Comparison of ENCODE assay signal across 8 cellular contexts in genomic region chr1:117605811-117606607, GRCh38. TPM values are rescaled to one million over a fixed set of nuclear protein-coding genes. Genes with fewer than 3 reads are reported as not detected.
DNase-seq lines count a peak whose midpoint lies in the region; ATAC-seq and TF ChIP-seq lines count a peak whose summit lies in the region.

Gene TENT5C (plus strand): TSS chr1:117606048. CDS start chr1:117622869, 16,821 bp downstream.

- no peak within 1 kb of the TSS for H3K27ac ChIP-seq in H9 (ENCODE audit: insufficient read length, low read depth, low read length)

- no peaks in the 10 kb centered on the region for H3K79me1 ChIP-seq in H9 (ENCODE audit: insufficient read depth, low read depth, low read length, poor library complexity, severe bottlenecking)

- ATAC-seq in stimulated activated naive CD8-positive, alpha-beta T cell treated with anti-CD3 and anti-CD28 coated beads, Interleukin-15, Interleukin-2, amounts not matched to agents 100 U/mL and 50 U/mL, for 24 hours, result peak; percentile 94

- H2BK120ac ChIP-seq in H9 (ENCODE audit: low read depth, low read length, poor library complexity, severe bottlenecking), result no peak within 1 kb of the TSS

- peak within 1 kb of the TSS; percentile 94 for H2AFZ ChIP-seq in H9 (ENCODE audit: low read length)

- H3T11ph ChIP-seq in H9 (ENCODE audit: low read length), result no peak within 1 kb of the TSS

- H3K4me3 Mint-ChIP-seq in H9, result peak within 1 kb of the TSS; percentile 87 to 90
- peak within 1 kb of the TSS; percentile 95 for H3K4me3 Mint-ChIP-seq in nephron progenitor cell

- no peak within 1 kb of the TSS for H4K5ac ChIP-seq in H9 (ENCODE audit: insufficient read length, low read depth, low read length)

- no peak within 1 kb of the TSS for H4K8ac ChIP-seq in H9 (replicated peaks; ENCODE audit: insufficient read length, low read depth, low read length)

- TF ChIP-seq CTCF in H9 (conservative IDR thresholded peaks at IDR 0.05), result no peak
- peak; percentile 10 for TF ChIP-seq CTCF in fibroblast of villous mesenchyme (IDR thresholded peaks at IDR 0.05; ENCODE audit: insufficient read depth, low read depth, low read length)
- TF ChIP-seq CTCF in nephron progenitor cell (IDR thresholded peaks at IDR 0.05), result no peak

- in situ Hi-C loops in G401 (cut with HindIII; ENCODE audit: low sequenced_read_pairs), result no loop called here

- H3K4me1 Mint-ChIP-seq in H9 (peaks cover 21 to 29% of the 10 kb centered on the region in 2 experiments), nephron progenitor cell (peaks cover 37% of the 10 kb centered on the region)

- no peak within 1 kb of the TSS for H3K56ac ChIP-seq in H9 (ENCODE audit: insufficient read length, low read depth, low read length)

- H2AK5ac ChIP-seq in H9 (ENCODE audit: insufficient read length, low read length), result no peak within 1 kb of the TSS

- no peak within 1 kb of the TSS for H3K18ac ChIP-seq in H9 (ENCODE audit: insufficient read length, low read depth, low read length)

- no peaks in the 10 kb centered on the region for H3K4me1 ChIP-seq in H9 (ENCODE audit: insufficient read depth, low read length)

- no peaks in the 10 kb centered on the region for H3K79me2 ChIP-seq in H9 (ENCODE audit: insufficient read depth, low read length)

- H2BK15ac ChIP-seq in H9 (ENCODE audit: low read depth, low read length), result no peak within 1 kb of the TSS

- H3K27me3 Mint-ChIP-seq in H9 (ENCODE audit: low read depth), result peaks cover 77% of the 10 kb centered on the region
- H3K27me3 Mint-ChIP-seq in nephron progenitor cell (ENCODE audit: low read depth, poor library complexity), result peaks cover 56% of the 10 kb centered on the region

- peak within 1 kb of the TSS; percentile 95 for H3K4me3 ChIP-seq in fibroblast of villous mesenchyme (ENCODE audit: low read depth, low read length)

- no peak within 1 kb of the TSS for H3K23ac ChIP-seq in H9 (ENCODE audit: insufficient read length, low read depth, low read length)

- no peak within 1 kb of the TSS for H2BK12ac ChIP-seq in H9 (ENCODE audit: insufficient read length, low read depth, low read length)

- peak; percentile 92 for DNase-seq in G401 (ENCODE audit: low spot score)
- DNase-seq in H9, result peak; percentile 97
- peak; percentile 98 for DNase-seq in M059J (ENCODE audit: low read depth)
- DNase-seq in activated effector memory CD4-positive, alpha-beta T cell treated with Interleukin-2 at 50 U/mL for 16 hours, result peak; percentile 98
- DNase-seq in fibroblast of villous mesenchyme (ENCODE audit: low read depth), result peak; percentile 96
- DNase-seq in nephron progenitor cell, result peak; percentile 97
- peak; percentile 99 for DNase-seq in stimulated activated naive CD8-positive, alpha-beta T cell treated with anti-CD3 and anti-CD28 coated beads, Interleukin-15, Interleukin-2, amounts not matched to agents 100 U/mL and 50 U/mL, for 24 hours

- peak within 1 kb of the TSS; percentile 93 for H3K4me2 ChIP-seq in H9 (ENCODE audit: insufficient read depth, insufficient read length, low read length)

- H3K27me3 ChIP-seq in H9 (ENCODE audit: insufficient read depth, low read length), result peaks cover 11% of the 10 kb centered on the region; the same call in 1 of the 2 replicates

- H2BK20ac ChIP-seq in H9 (ENCODE audit: low read depth, low read length, poor library complexity, severe bottlenecking), result no peak within 1 kb of the TSS

- no peak within 1 kb of the TSS for H3K4ac ChIP-seq in H9 (ENCODE audit: low read depth, low read length)

- no peaks in the 10 kb centered on the region for H4K20me1 ChIP-seq in H9 (ENCODE audit: control insufficient read depth, insufficient read depth, insufficient read length)

- H3K36me3 Mint-ChIP-seq in H9 (ENCODE audit: insufficient read depth in 1 of 3, low read depth in 3 of 3) (no peaks in the 10 kb centered on the region), nephron progenitor cell (ENCODE audit: low read depth) (no peaks in the 10 kb centered on the region)

- no peak within 1 kb of the TSS for H4K91ac ChIP-seq in H9 (ENCODE audit: insufficient read length, low read depth, low read length)

- no peaks in the 10 kb centered on the region for H3K9me3 ChIP-seq in H9 (ENCODE audit: control insufficient read depth, low read depth, low read length)

- no CpG with 5 or more reads among the region's 68 CpGs for WGBS in H9 (ENCODE audit: extremely low coverage, insufficient read length, low lambda C conversion rate)

- H3K27ac Mint-ChIP-seq in H9, result peak within 1 kb of the TSS; percentile 78 to 87 (median 79); a peak in 6 of 7 replicates
- H3K27ac Mint-ChIP-seq in nephron progenitor cell, result peak within 1 kb of the TSS; percentile 86

- no peak within 1 kb of the TSS for H3K9ac ChIP-seq in H9 (ENCODE audit: extremely low read depth, insufficient read length, low read length)

- H2BK5ac ChIP-seq in H9 (ENCODE audit: insufficient read length, low read length), result no peak within 1 kb of the TSS

- peaks cover 12% of the 10 kb centered on the region for H3K23me2 ChIP-seq in H9 (ENCODE audit: insufficient read length, low read depth, low read length, poor library complexity, severe bottlenecking)

- peak within 1 kb of the TSS; percentile 54; the same call in 1 of the 2 replicates for H3K14ac ChIP-seq in H9 (ENCODE audit: insufficient read depth, low read length)

- peak; percentile 66 for TF ChIP-seq POLR2A in Raji (IDR thresholded peaks at IDR 0.05; ENCODE audit: insufficient read depth, low read depth, low read length)

- H3K9me3 Mint-ChIP-seq in H9, result no peaks in the 10 kb centered on the region
- no peaks in the 10 kb centered on the region for H3K9me3 Mint-ChIP-seq in nephron progenitor cell

RNA-seq across cellular contexts. Expression of gene TENT5C, which starts in this region (rescaled TPM):
- 0.25 and 0.85 TPM in 2 replicates for total RNA-seq in G401 (2014; rRNA removed; shearing (Covaris generic))
- total RNA-seq in H9 (2021) (0.18 and 0.37 TPM in 2 replicates), fibroblast of villous mesenchyme (4.3 and 6.1 TPM in 2 replicates)
- 4.5 and 6.3 TPM in 2 replicates for total RNA-seq in M059J (2014; rRNA removed; shearing (Covaris generic))

Comparison
In these comparisons a context has a peak if more than half of its experiments do, and no peak if none do; other contexts are left out.
1. Peak in DNase-seq in G401; RNA of the gene not detected or under 1 TPM.
2. Peak in DNase-seq and H3K4me2 ChIP-seq in H9; RNA of the gene not detected or under 1 TPM.